Comparison of ENCODE assay signal across 1 cellular context in genomic region chr4:61202100-61202637, GRCh38.
TF ChIP-seq lines count a peak whose summit lies in the region.

No MANE protein-coding gene starts in this region.

TF ChIP-seq in H1, 55 proteins besides CTCF, POLR2A, EP300 and RAD21:
- TF ChIP-seq PHF8 (conservative IDR thresholded peaks at IDR 0.05; ENCODE audit: low read depth, low read length) (no peak), CHD2 (IDR thresholded peaks at IDR 0.05; ENCODE audit: low read length) (no peak), FOSL1 (IDR thresholded peaks at IDR 0.05; ENCODE audit: insufficient read depth, low read depth, low read length) (no peak), CEBPB (IDR thresholded peaks at IDR 0.05; ENCODE audit: low read depth, low read length) (no peak), GABPA (IDR thresholded peaks at IDR 0.05; ENCODE audit: borderline replicate concordance, insufficient read depth, low read length) (no peak), HDAC2 (IDR thresholded peaks at IDR 0.05; ENCODE audit: borderline replicate concordance in 1 of 2, low read depth in 2 of 2, low read length in 2 of 2) (no peak), TCF12 (IDR thresholded peaks at IDR 0.05; ENCODE audit: low read depth, low read length) (no peak), SIN3A (conservative IDR thresholded peaks at IDR 0.05 in 1 of 2, IDR thresholded peaks at IDR 0.05 in 1 of 2; ENCODE audit: low read depth in 1 of 2, low read length in 2 of 2) (peak in 1 of 2 experiments; percentile 14; a peak in 1 of 4 replicates), ATF3 (IDR thresholded peaks at IDR 0.05; ENCODE audit: insufficient read depth, low read depth, low read length) (no peak), TBP (IDR thresholded peaks at IDR 0.05; ENCODE audit: low read depth, low read length) (no peak), RFX5 (IDR thresholded peaks at IDR 0.05; ENCODE audit: borderline replicate concordance, low read depth, low read length) (no peak), CBX8 (IDR thresholded peaks at IDR 0.05; ENCODE audit: borderline replicate concordance, low read depth, low read length) (no peak), SP4 (IDR thresholded peaks at IDR 0.05; ENCODE audit: low read length) (no peak), CREB1 (IDR thresholded peaks at IDR 0.05) (no peak; the same call in 1 of the 2 replicates), SAP30 (IDR thresholded peaks at IDR 0.05; ENCODE audit: insufficient read depth, insufficient replicate concordance, low read length) (peak; percentile 20), KDM5A (IDR thresholded peaks at IDR 0.05; ENCODE audit: low read length) (no peak), ASH2L (IDR thresholded peaks at IDR 0.05; ENCODE audit: low read length) (no peak), CHD1 (IDR thresholded peaks at IDR 0.05; ENCODE audit: low read depth, low read length) (no peak), RXRA (IDR thresholded peaks at IDR 0.05; ENCODE audit: insufficient read depth, low read depth, low read length) (no peak), HDAC6 (IDR thresholded peaks at IDR 0.05; ENCODE audit: low read depth, low read length) (no peak), KDM4A (IDR thresholded peaks at IDR 0.05; ENCODE audit: low read depth, low read length, severe bottlenecking) (no peak), CTBP2 (IDR thresholded peaks at IDR 0.05; ENCODE audit: borderline replicate concordance, insufficient read depth, insufficient read length, low read length) (no peak), SUZ12 (IDR thresholded peaks at IDR 0.05; ENCODE audit: low read length) (peak; percentile 28), POU5F1 (IDR thresholded peaks at IDR 0.05; ENCODE audit: low read depth, low read length) (no peak), BRCA1 (IDR thresholded peaks at IDR 0.05; ENCODE audit: low read depth, low read length) (no peak), SIRT6 (IDR thresholded peaks at IDR 0.05; ENCODE audit: low read length) (no peak), NANOG (IDR thresholded peaks at IDR 0.05; ENCODE audit: insufficient read depth, low read depth, low read length, poor library complexity, severe bottlenecking) (no peak), ATF2 (IDR thresholded peaks at IDR 0.05; ENCODE audit: low read length) (no peak), CHD7 (IDR thresholded peaks at IDR 0.05; ENCODE audit: insufficient replicate concordance, low read length) (no peak), TAF7 (optimal IDR thresholded peaks at IDR 0.05; ENCODE audit: borderline replicate concordance, low read depth, low read length) (no peak), USF2 (IDR thresholded peaks at IDR 0.05; ENCODE audit: low read length) (no peak), SP2 (IDR thresholded peaks at IDR 0.05; ENCODE audit: low read length) (no peak), TEAD4 (IDR thresholded peaks at IDR 0.05; ENCODE audit: low read depth, low read length) (no peak), TAF1 (IDR thresholded peaks at IDR 0.05; ENCODE audit: low read depth, low read length) (0 out of 2 replicates have a peak, but pooled peaks have one; percentile 11), SP1 (IDR thresholded peaks at IDR 0.05; ENCODE audit: low read depth, low read length) (no peak), EZH2 (IDR thresholded peaks at IDR 0.05; ENCODE audit: low read depth, low read length, severe bottlenecking) (peak; percentile 64)
